ENCODE assay signal across 8 cellular contexts in the genomic region with DNA sequence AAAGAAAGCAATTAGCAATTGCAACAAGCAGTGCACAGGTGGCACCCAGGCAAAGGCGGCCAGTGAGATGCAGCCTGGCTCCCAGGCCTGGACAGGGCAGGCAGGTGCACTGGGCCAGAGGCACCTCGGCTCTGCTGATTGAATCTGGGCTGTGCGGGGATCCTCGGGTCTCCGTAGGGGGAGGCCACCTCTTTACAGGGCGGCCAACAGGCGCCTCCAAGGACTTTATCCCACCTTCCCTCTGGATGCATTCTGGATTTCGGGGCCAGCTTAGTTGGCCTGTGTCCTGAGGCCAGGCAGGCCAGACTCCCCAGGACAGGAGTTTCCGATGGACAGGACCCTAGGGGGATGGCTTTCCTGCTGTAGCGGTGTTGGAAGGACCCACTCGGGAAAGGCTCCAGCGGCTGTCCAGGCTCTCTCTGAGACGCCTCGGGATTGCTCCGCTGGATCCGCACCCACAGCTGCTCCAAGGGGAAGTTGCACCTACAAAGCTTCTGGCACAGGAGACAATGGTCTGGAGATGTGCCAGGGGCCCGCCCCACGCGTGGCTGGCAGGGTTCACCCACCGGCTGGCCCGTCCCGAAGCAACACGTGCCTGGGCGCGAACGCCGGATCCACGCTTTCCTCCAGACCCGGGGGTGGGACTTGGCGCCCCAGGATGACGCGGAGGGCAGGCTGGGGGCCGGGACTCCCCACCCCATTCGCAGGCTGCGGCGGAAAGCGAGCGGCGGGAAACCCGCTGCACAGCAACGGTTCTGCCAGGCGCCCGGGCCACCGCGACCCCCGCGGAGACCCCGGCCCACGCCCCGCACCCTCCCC. TPM values are rescaled to one million over a fixed set of nuclear protein-coding genes. Genes with fewer than 3 reads are reported as not detected.
DNase-seq lines count a peak whose midpoint lies in the region.

No MANE protein-coding gene starts in this region.

- DNase-seq in COLO668 (lab: John Stamatoyannopoulos, UW; ENCODE audit: unreplicated experiment) (peak; percentile 62), GOT3 (lab: John Stamatoyannopoulos, UW) (peak; percentile 31), NCI-H2196 treated with DMSO at 0.1 percent for 48 hours (lab: John Stamatoyannopoulos, UW; ENCODE audit: unreplicated experiment) (peak; percentile 40), mesenchymal stem cell (peak; percentile 45), DMS153 treated with DMSO at 0.1 percent for 48 hours (lab: John Stamatoyannopoulos, UW; ENCODE audit: unreplicated experiment) (no peak)
- DNase-seq in activated CD4-positive, alpha-beta memory T cell treated with anti-CD3 and anti-CD28 coated beads for 36 hours = peak; percentile 86
- peak; percentile 57 for DNase-seq in effector CD8-positive, alpha-beta T cell (lab: John Stamatoyannopoulos, UW)
- DNase-seq in stimulated activated CD8-positive, alpha-beta memory T cell treated with anti-CD3 and anti-CD28 coated beads, Interleukin-15, amount 100 ng/mL, for 24 hours (ENCODE audit: low read depth) = peak; percentile 61

- peak overlapping the region; percentile 67 for H3K27ac Mint-ChIP-seq in activated CD4-positive, alpha-beta memory T cell treated with anti-CD3 and anti-CD28 coated beads for 36 hours

- peak overlapping the region in 1 of 2 experiments; percentile 38 for H3K23ac ChIP-seq in mesenchymal stem cell (ENCODE audit: low read length in 2 of 2)

- H2BK15ac ChIP-seq in mesenchymal stem cell (ENCODE audit: low read depth, poor library complexity, severe bottlenecking) = no peak overlapping the region

- no peaks in the 10 kb centered on the region for H3K27me3 Mint-ChIP-seq in activated CD4-positive, alpha-beta memory T cell treated with anti-CD3 and anti-CD28 coated beads for 36 hours

- 29% methylated on average over 35 of the region's 50 CpGs for WGBS in mesenchymal stem cell

- intact Hi-C loops in activated CD4-positive, alpha-beta memory T cell treated with anti-CD3 and anti-CD28 coated beads for 36 hours (cut with micrococcal nuclease) = no loop called here

- H3K4me1 ChIP-seq in mesenchymal stem cell (ENCODE audit: control insufficient read depth, insufficient read depth, low read depth, low read length) = peaks cover 20% of the 10 kb centered on the region

- H2BK12ac ChIP-seq in mesenchymal stem cell (ENCODE audit: low read length in 2 of 2) = no peak overlapping the region

- no peak overlapping the region for H2BK5ac ChIP-seq in mesenchymal stem cell (ENCODE audit: low read depth, low read length, poor library complexity, severe bottlenecking)

- H3K79me1 ChIP-seq in mesenchymal stem cell (replicated peaks; ENCODE audit: low read length, poor library complexity, severe bottlenecking) = peaks cover 18% of the 10 kb centered on the region

- H3K9ac ChIP-seq in mesenchymal stem cell (ENCODE audit: low read length) = peak overlapping the region; percentile 65

- H2AK5ac ChIP-seq in mesenchymal stem cell (ENCODE audit: low read length, severe bottlenecking) = no peak overlapping the region

- no peak overlapping the region for H3K27ac ChIP-seq in mesenchymal stem cell (ENCODE audit: low read length, poor library complexity, severe bottlenecking)

- H3K9me3 Mint-ChIP-seq in activated CD4-positive, alpha-beta memory T cell treated with anti-CD3 and anti-CD28 coated beads for 36 hours = no peaks in the 10 kb centered on the region

- H3K27me3 ChIP-seq in mesenchymal stem cell (ENCODE audit: control insufficient read depth in 1 of 2, insufficient read depth in 1 of 2, low read length in 2 of 2) = no peaks in the 10 kb centered on the region

- H3K18ac ChIP-seq in mesenchymal stem cell (ENCODE audit: low read depth in 1 of 2, low read length in 2 of 2) = peak overlapping the region; percentile 34 to 61

- no peak overlapping the region for H2BK120ac ChIP-seq in mesenchymal stem cell (ENCODE audit: low read depth, low read length)

- H3K4me3 Mint-ChIP-seq in activated CD4-positive, alpha-beta memory T cell treated with anti-CD3 and anti-CD28 coated beads for 36 hours = peak overlapping the region; percentile 72

- peak overlapping the region; percentile 39 for H2AFZ ChIP-seq in mesenchymal stem cell (ENCODE audit: low read depth, low read length)

- H3K9me3 ChIP-seq in mesenchymal stem cell (ENCODE audit: control insufficient read depth, low read length) = no peaks in the 10 kb centered on the region

- H4K8ac ChIP-seq in mesenchymal stem cell (ENCODE audit: low read length) = peak overlapping the region; percentile 82

- peak overlapping the region; percentile 75 to 78 for H3K4me3 ChIP-seq in mesenchymal stem cell (ENCODE audit: insufficient read depth in 1 of 2, low read depth in 1 of 2, low read length in 2 of 2)

- no peak overlapping the region for H4K91ac ChIP-seq in mesenchymal stem cell (ENCODE audit: low read length)

- H3K4ac ChIP-seq in mesenchymal stem cell (ENCODE audit: low read depth in 1 of 2, low read length in 2 of 2) = peak overlapping the region; percentile 0 to 30

- H3K4me2 ChIP-seq in mesenchymal stem cell (ENCODE audit: low read length, poor library complexity, severe bottlenecking) = peak overlapping the region; percentile 91

- POLR2A ChIA-PET in activated CD4-positive, alpha-beta memory T cell treated with anti-CD3 and anti-CD28 coated beads for 36 hours (lab: Charles Lee) = interaction anchor here (1.0 to 1.5 kb wide), 3 partner anchors 9 to 51 kb away, joined by 3 to 5 read pairs (median 4); no protein-coding TSS in a partner anchor

- CTCF ChIA-PET in activated CD4-positive, alpha-beta memory T cell treated with anti-CD3 and anti-CD28 coated beads for 36 hours (lab: Charles Lee) = no interaction called here

- H3K36me3 Mint-ChIP-seq in activated CD4-positive, alpha-beta memory T cell treated with anti-CD3 and anti-CD28 coated beads for 36 hours = peaks cover 8% of the 10 kb centered on the region

- H3K4me1 Mint-ChIP-seq in activated CD4-positive, alpha-beta memory T cell treated with anti-CD3 and anti-CD28 coated beads for 36 hours (ENCODE audit: low read depth) = peaks cover 23% of the 10 kb centered on the region

- no peak overlapping the region for H3K14ac ChIP-seq in mesenchymal stem cell (ENCODE audit: low read length in 2 of 2)

- H3K36me3 ChIP-seq in mesenchymal stem cell (ENCODE audit: control insufficient read depth in 1 of 2, insufficient read depth in 2 of 2, low read depth in 1 of 2, low read length in 2 of 2) = peaks cover 0 to 16% of the 10 kb centered on the region in 2 experiments

RNA-seq across cellular contexts. Expression of gene SLC19A1, which starts 0.8 kb away (rescaled TPM):
- 10 to 100 TPM; 29.2 to 30.3 TPM for total RNA-seq in activated CD4-positive, alpha-beta memory T cell treated with anti-CD3 and anti-CD28 coated beads for 36 hours
- 7.5 TPM for polyA plus RNA-seq in mesenchymal stem cell (2013, experiment 1 of 2)
- polyA plus RNA-seq in mesenchymal stem cell (2013, experiment 2 of 2) = 6.8 TPM
